In the genomic region with DNA sequence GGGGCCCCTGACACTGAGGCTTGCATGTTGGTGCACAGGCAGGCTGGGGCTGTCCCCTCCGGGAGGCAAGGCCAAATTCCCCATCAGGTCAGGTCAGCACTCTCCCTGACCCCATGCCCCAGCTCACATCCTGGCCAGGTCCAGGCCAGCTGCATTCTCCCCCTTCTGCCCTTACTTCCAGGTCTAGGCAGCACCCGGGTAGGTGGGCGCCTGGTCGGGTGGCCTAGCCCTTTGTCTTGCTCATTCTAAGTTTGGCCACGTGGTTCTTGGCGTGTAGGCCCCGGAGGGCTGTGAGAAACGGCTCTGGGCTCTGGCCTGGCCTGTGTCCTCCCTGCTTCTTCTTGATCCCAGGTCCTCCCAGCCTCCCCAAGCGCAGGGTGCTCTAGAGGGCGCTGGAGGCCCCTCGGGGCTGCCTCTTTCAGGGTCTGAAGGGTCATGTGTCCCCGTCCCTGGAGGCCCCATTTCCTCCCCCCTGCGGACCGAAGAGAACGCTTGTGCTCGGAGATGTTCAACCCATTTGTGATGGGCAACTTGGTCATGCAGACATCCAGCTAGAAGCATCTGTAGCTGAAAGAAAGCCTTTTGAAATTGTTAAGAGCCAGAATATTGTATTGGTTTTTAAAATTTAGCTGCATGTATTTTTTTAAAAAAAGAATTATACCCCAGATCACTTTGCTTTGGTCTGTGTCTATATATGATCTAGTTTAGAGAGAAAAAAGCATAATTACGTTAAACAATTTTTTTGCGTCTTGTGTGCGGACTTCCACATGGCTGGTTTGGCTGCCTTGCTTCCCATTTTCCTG, we compare ENCODE assay signal across 8 cellular contexts. TPM values are rescaled to one million over a fixed set of nuclear protein-coding genes. Genes with fewer than 3 reads are reported as not detected.
DNase-seq lines count a peak whose midpoint lies in the region; ATAC-seq, FAIRE-seq and TF ChIP-seq lines count a peak whose summit lies in the region.

No MANE protein-coding gene starts in this region.

- H3K4me3 ChIP-seq in Panc1 (ENCODE audit: low read depth in 2 of 2, low read length in 2 of 2) (peak overlapping the region; percentile 69 to 83), fibroblast of the aortic adventitia (ENCODE audit: low read depth, low read length) (peak overlapping the region; percentile 70), rectal smooth muscle tissue (ENCODE audit: low read length) (no peak overlapping the region)

- TF ChIP-seq POLR2A in H54 (IDR thresholded peaks at IDR 0.05; ENCODE audit: low read depth, low read length), result no peak

- peak; percentile 36 for ATAC-seq in Panc1
- ATAC-seq in GM18873 (IDR thresholded peaks at IDR 0.05; ENCODE audit: low FRiP score, unreplicated experiment), result no peak

- BruUV-seq in Panc1 (replicated peaks; lab: Mats Ljungman, UMichigan), result no TSS peak

- in situ Hi-C loops in Panc1 (cut with HindIII; ENCODE audit: low pct_unique_long_range_greater_than_20kb, low sequenced_read_pairs), result no loop called here

- H3K27me3 ChIP-seq in Panc1 (ENCODE audit: control insufficient read depth, insufficient read depth, low read length), result no peaks in the 10 kb centered on the region
- H3K27me3 ChIP-seq in rectal smooth muscle tissue (ENCODE audit: control insufficient read depth, insufficient read depth, low read length), result no peaks in the 10 kb centered on the region

- H3K9me3 ChIP-seq in Panc1 (ENCODE audit: control insufficient read depth, insufficient read depth, low read depth, low read length), result no peaks in the 10 kb centered on the region

- CTCF ChIA-PET in Panc1 (lab: Charles Lee), result interaction anchor here (1.8 kb wide), 1 partner anchor 28 kb away, joined by 7 read pairs; no protein-coding TSS in a partner anchor

- intact Hi-C loops in Panc1 (cut with micrococcal nuclease; ENCODE audit: unreplicated experiment), result loop anchor here (5.0 kb wide), 2 partner anchors 85 to 110 kb away; no protein-coding TSS in a partner anchor

- POLR2A ChIA-PET in Panc1 (lab: Charles Lee), result interaction anchor here (0.6 to 0.8 kb wide), 4 partner anchors 27 to 117 kb away, joined by 3 to 5 read pairs (median 4); no protein-coding TSS in a partner anchor

- no peaks in the 10 kb centered on the region; the same call in 1 of the 2 replicates for H3K36me3 ChIP-seq in Panc1 (ENCODE audit: control insufficient read depth, insufficient read depth, low read length)
- no peaks in the 10 kb centered on the region for H3K36me3 ChIP-seq in rectal smooth muscle tissue (ENCODE audit: control insufficient read depth, insufficient read depth, low read length)

- DNase-seq in NCI-H1436 (lab: John Stamatoyannopoulos, UW) (peak; percentile 31), NCI-H1436 treated with DMSO at 0.1 percent for 48 hours (lab: John Stamatoyannopoulos, UW) (no peak), Panc1 (ENCODE audit: low read depth, low spot score) (no peak), fibroblast of the aortic adventitia (ENCODE audit: low read depth) (peak; percentile 57), H54 (ENCODE audit: insufficient read length, low spot score) (no peak), occipital lobe (lab: John Stamatoyannopoulos, UW) (no peak)

- no peak overlapping the region for H3K9ac ChIP-seq in rectal smooth muscle tissue (ENCODE audit: low read length)

- peak overlapping the region; percentile 100 for H3K27ac ChIP-seq in Panc1 (ENCODE audit: low read length)
- peak overlapping the region; percentile 59 for H3K27ac ChIP-seq in rectal smooth muscle tissue (ENCODE audit: low read depth, low read length)

- no peak for FAIRE-seq in H54 (lab: Jason Lieb, UNC)

- peak; percentile 91 for TF ChIP-seq CTCF in Panc1 (IDR thresholded peaks at IDR 0.05)
- TF ChIP-seq CTCF in fibroblast of the aortic adventitia (IDR thresholded peaks at IDR 0.05; ENCODE audit: insufficient read depth, low read length), result peak; percentile 45

- H3K4me1 ChIP-seq in Panc1 (ENCODE audit: control insufficient read depth, insufficient read depth, low read length) (peaks cover 62% of the 10 kb centered on the region), rectal smooth muscle tissue (ENCODE audit: control insufficient read depth, insufficient read depth, low read length) (peaks cover 43% of the 10 kb centered on the region)

RNA-seq across cellular contexts. Expression of gene BAHCC1, which starts 6.7 kb away (rescaled TPM):
- total RNA-seq in Panc1 (2021; ENCODE audit: unreplicated experiment) (77.4 TPM), fibroblast of the aortic adventitia (ENCODE audit: low replicate concordance) (11.7 and 14.3 TPM in 2 replicates), occipital lobe (7.6 TPM)
- polyA plus RNA-seq in Panc1 (2012; ENCODE audit: insufficient read length), result 129 TPM

Comparison
In these comparisons a context has a peak if more than half of its experiments do, and no peak if none do; other contexts are left out.
1. DNase-seq: peak in NCI-H1436 (single experiment) and fibroblast of the aortic adventitia (single experiment); none in NCI-H1436 treated with DMSO at 0.1 percent for 48 hours (single experiment), Panc1 (single experiment), H54 (single experiment) and occipital lobe (single experiment).